In genomic region chr19:40443930-40444180, GRCh38 we compare ENCODE assay signal across 8 cellular contexts. TPM values are rescaled to one million over a fixed set of nuclear protein-coding genes. Genes with fewer than 3 reads are reported as not detected.
A peak's percentile ranks its signal among the peaks of the same experiment; 100 is the strongest.
DNase-seq lines count a peak whose midpoint lies in the region; ATAC-seq, FAIRE-seq and TF ChIP-seq lines count a peak whose summit lies in the region.

No MANE protein-coding gene starts in this region.

- H4K5ac ChIP-seq in H1 (ENCODE audit: insufficient read length, low read depth, low read length), result peak overlapping the region; percentile 98

- H3K4me1 ChIP-seq in cardiac muscle cell (ENCODE audit: low read depth) (peaks cover 11% of the 10 kb centered on the region), PC-3 (ENCODE audit: insufficient read depth, low read length) (peaks cover 12% of the 10 kb centered on the region; the same call in 1 of the 2 replicates), H1 (replicated peaks in 1 of 4; ENCODE audit: control insufficient read depth in 3 of 4, insufficient read depth in 4 of 4, low read length in 3 of 4) (peaks cover 3 to 9% (median 7%) of the 10 kb centered on the region in 4 experiments; a peak in 6 of 7 replicates)

- H3K23me2 ChIP-seq in H1 (ENCODE audit: low read depth, low read length), result peaks cover 7% of the 10 kb centered on the region; the same call in 1 of the 2 replicates

- H3K4me2 ChIP-seq in PC-3 (ENCODE audit: low read length) (peak overlapping the region; percentile 97), H1 (ENCODE audit: insufficient read depth in 1 of 2, low read depth in 2 of 2, low read length in 2 of 2) (peak overlapping the region; percentile 57 to 71)

- H3K79me1 ChIP-seq in H1 (ENCODE audit: low read depth, low read length), result no peaks in the 10 kb centered on the region; the same call in 1 of the 2 replicates

- H3K9me2 ChIP-seq in PC-3 (replicated peaks; ENCODE audit: low read length), result no peaks in the 10 kb centered on the region

- H3K4ac ChIP-seq in H1 (replicated peaks; ENCODE audit: insufficient read length, low read depth, low read length), result peak overlapping the region; percentile 87

- H3K23ac ChIP-seq in H1 (ENCODE audit: insufficient read length), result no peak overlapping the region

- DNase-seq in cardiac muscle cell (ENCODE audit: low read depth in 1 of 2, low spot score in 1 of 2) (no peak), cardiac septum (ENCODE audit: low spot score) (no peak), PC-3 (no peak), H1 (ENCODE audit: low read depth in 1 of 2, low spot score in 2 of 2) (no peak), NCI-H187 (lab: John Stamatoyannopoulos, UW) (no peak), NCI-H510A treated with DMSO at 0.1 percent for 48 hours (lab: John Stamatoyannopoulos, UW) (no peak)
- DNase-seq in natural killer cell treated with Interleukin-12 subunit alpha and Interleukin-12 subunit beta and Interleukin-15 and Interleukin-18, amount 100 ng/mL, for 72 hours (ENCODE audit: low spot score), result no peak

- H4K20me1 ChIP-seq in PC-3 (ENCODE audit: low read length) (peaks cover 9% of the 10 kb centered on the region; the same call in 1 of the 2 replicates), H1 (replicated peaks in 1 of 2; ENCODE audit: control insufficient read depth in 1 of 2, insufficient read depth in 2 of 2, low read length in 2 of 2) (peaks cover 0 to 5% of the 10 kb centered on the region in 2 experiments)

- H2BK5ac ChIP-seq in H1 (ENCODE audit: low read depth, low read length), result peak overlapping the region; percentile 95

- peak overlapping the region; percentile 52 for H4K91ac ChIP-seq in H1 (replicated peaks; ENCODE audit: insufficient read length, low read length)

- TF ChIP-seq EP300 in H1 (IDR thresholded peaks at IDR 0.05; ENCODE audit: borderline replicate concordance in 1 of 2, low read depth in 2 of 2, low read length in 2 of 2), result no peak

- H3F3A ChIP-seq in PC-3 (ENCODE audit: low read length, unreplicated experiment), result no peaks in the 10 kb centered on the region

- POLR2A ChIA-PET in PC-3 (lab: Charles Lee; ENCODE audit: unreplicated experiment) (no interaction called here), H1 (lab: Charles Lee; ENCODE audit: partially characterized antibody) (interaction anchor here (0.7 to 4.4 kb wide), 16 partner anchors 10 to 131 kb away, joined by 3 to 40 read pairs (median 11); partner anchors contain the start of genes BLVRB, PRX, SERTAD1 and SPTBN4)

- no peak overlapping the region for H3K14ac ChIP-seq in H1 (ENCODE audit: insufficient read length)

- no peaks in the 10 kb centered on the region for H3K9me3 Mint-ChIP-seq in natural killer cell treated with Interleukin-12 subunit alpha and Interleukin-12 subunit beta and Interleukin-15 and Interleukin-18, amount 100 ng/mL, for 72 hours

- CTCF ChIA-PET in PC-3 (lab: Charles Lee) (interaction anchor here (1.0 to 1.6 kb wide), 2 partner anchors 23 kb away, joined by 3 to 4 read pairs; no protein-coding TSS in a partner anchor), H1 (lab: Charles Lee; ENCODE audit: partially characterized antibody) (interaction anchor here (1.2 to 2.1 kb wide), 4 partner anchors 20 to 139 kb away, joined by 3 to 13 read pairs (median 10); partner anchors contain the start of gene BLVRB)

- H3K27me3 ChIP-seq in cardiac muscle cell (no peaks in the 10 kb centered on the region), PC-3 (ENCODE audit: low read length) (no peaks in the 10 kb centered on the region), H1 (replicated peaks in 1 of 4; ENCODE audit: control insufficient read depth in 3 of 4, extremely low read depth in 1 of 4, insufficient read depth in 3 of 4, low read length in 3 of 4) (no peaks in the 10 kb centered on the region)

- H2BK12ac ChIP-seq in H1 (ENCODE audit: low read depth, low read length), result 0 out of 2 replicates have a peak overlapping the region, but pooled peaks have one; percentile 68

- peak overlapping the region; percentile 99 for H2AFZ ChIP-seq in PC-3 (ENCODE audit: low read length)
- H2AFZ ChIP-seq in H1 (ENCODE audit: low read length), result no peak overlapping the region

- peak overlapping the region; percentile 93 for H3K4me3 ChIP-seq in cardiac muscle cell
- H3K4me3 ChIP-seq in PC-3 (ENCODE audit: low read length), result peak overlapping the region; percentile 97
- H3K4me3 ChIP-seq in H1 (ENCODE audit: extremely low read depth in 1 of 4, insufficient read depth in 2 of 4, low read depth in 3 of 4, low read length in 4 of 4), result peak overlapping the region; percentile 97 to 99 (median 98)

- peak overlapping the region; percentile 94 for H3K56ac ChIP-seq in H1 (replicated peaks; ENCODE audit: insufficient read length, low read depth, low read length)

- FAIRE-seq in H1 (lab: Jason Lieb, UNC), result no peak

- BruUV-seq in PC-3 (replicated peaks; lab: Mats Ljungman, UMichigan), result no TSS peak

- WGBS in H1 (ENCODE audit: extremely low coverage in 1 of 2, insufficient coverage in 1 of 2, insufficient read length in 1 of 2, insufficient replicate concordance in 2 of 2, low coverage in 1 of 2, low lambda C conversion rate in 2 of 2, missing lambda C conversion rate in 1 of 2), 2 experiments, result 0% methylated on average over 3 of the region's 9 CpGs; no CpG with 5 or more reads in 1 of the 2 experiments

- ATAC-seq in PC-3 (peak; percentile 1; the same call in 1 of the 2 replicates), HG03095 (IDR thresholded peaks at IDR 0.05; ENCODE audit: unreplicated experiment) (no peak)
- peak; percentile 0 to 1 for ATAC-seq in natural killer cell treated with Interleukin-12 subunit alpha and Interleukin-12 subunit beta and Interleukin-15 and Interleukin-18, amount 100 ng/mL, for 72 hours

- H3K18ac ChIP-seq in H1 (ENCODE audit: extremely low read depth, low read length), result peak overlapping the region; percentile 95

- 0 out of 2 replicates have a peak overlapping the region, but pooled peaks have one; percentile 77 for H2AK5ac ChIP-seq in H1 (ENCODE audit: low read depth, low read length)

- H3K9ac ChIP-seq in PC-3 (ENCODE audit: low read length) (peak overlapping the region; percentile 89), H1 (replicated peaks in 1 of 4; ENCODE audit: extremely low read depth in 1 of 4, low read depth in 3 of 4, low read length in 3 of 4) (peak overlapping the region; percentile 65 to 96 (median 88))

- peaks cover 31% of the 10 kb centered on the region for H3K79me2 ChIP-seq in PC-3 (ENCODE audit: low read length)
- peaks cover 0 to 23% of the 10 kb centered on the region in 2 experiments; a peak in 2 of 4 replicates for H3K79me2 ChIP-seq in H1 (ENCODE audit: control insufficient read depth in 1 of 2, insufficient read depth in 2 of 2, low read length in 2 of 2)

- H2BK15ac ChIP-seq in H1 (ENCODE audit: low read length), result no peak overlapping the region

- H3K4me1 Mint-ChIP-seq in natural killer cell treated with Interleukin-12 subunit alpha and Interleukin-12 subunit beta and Interleukin-15 and Interleukin-18, amount 100 ng/mL, for 72 hours (ENCODE audit: low read depth in 2 of 2), result peaks cover 12 to 22% of the 10 kb centered on the region in 2 donors

- intact Hi-C loops in cardiac septum (cut with DNase I) (loop anchor here (1.0 to 10.0 kb wide), 5 partner anchors 19 to 271 kb away; partner anchors contain the start of genes COQ8B, ITPKC, LTBP4 and SERTAD1), PC-3 (cut with micrococcal nuclease) (loop anchor here (2.0 kb wide), 1 partner anchor 23 kb away; no protein-coding TSS in a partner anchor)

- H3K27ac ChIP-seq in cardiac muscle cell (peak overlapping the region; percentile 93), PC-3 (ENCODE audit: low read length) (peak overlapping the region; percentile 68), H1 (ENCODE audit: low read depth, low read length) (peak overlapping the region; percentile 82)

- no peaks in the 10 kb centered on the region for H3K9me3 ChIP-seq in cardiac muscle cell (ENCODE audit: low read depth)
- H3K9me3 ChIP-seq in PC-3 (ENCODE audit: low read length), result no peaks in the 10 kb centered on the region
- no peaks in the 10 kb centered on the region for H3K9me3 ChIP-seq in H1 (ENCODE audit: insufficient read depth in 2 of 2, low read depth in 1 of 2, low read length in 1 of 2)

- peak overlapping the region; percentile 99 for H3K4me3 Mint-ChIP-seq in natural killer cell treated with Interleukin-12 subunit alpha and Interleukin-12 subunit beta and Interleukin-15 and Interleukin-18, amount 100 ng/mL, for 72 hours

- no peak for TF ChIP-seq CTCF in cardiac muscle cell (IDR thresholded peaks at IDR 0.05; ENCODE audit: low read depth, low read length)
- no peak for TF ChIP-seq CTCF in PC-3 (conservative IDR thresholded peaks at IDR 0.05; ENCODE audit: low read depth, low read length)
- TF ChIP-seq CTCF in H1 (IDR thresholded peaks at IDR 0.05; ENCODE audit: control extremely low read depth in 1 of 3, insufficient read depth in 1 of 3, low read depth in 1 of 3, low read length in 3 of 3), result no peak

- no peak for TF ChIP-seq POLR2A in H1 (IDR thresholded peaks at IDR 0.05; ENCODE audit: control extremely low read depth in 1 of 2, low read depth in 2 of 2, low read length in 2 of 2)

- peaks cover 5% of the 10 kb centered on the region for H3K36me3 Mint-ChIP-seq in natural killer cell treated with Interleukin-12 subunit alpha and Interleukin-12 subunit beta and Interleukin-15 and Interleukin-18, amount 100 ng/mL, for 72 hours

- H4K8ac ChIP-seq in H1 (ENCODE audit: extremely low read depth, insufficient read depth, low read length), result peak overlapping the region; percentile 64; the same call in 1 of the 2 replicates

- H3K36me3 ChIP-seq in cardiac muscle cell (peaks cover 20% of the 10 kb centered on the region), PC-3 (ENCODE audit: low read depth, low read length) (peaks cover 12% of the 10 kb centered on the region; the same call in 1 of the 2 replicates), H1 (ENCODE audit: control insufficient read depth in 2 of 4, insufficient read depth in 4 of 4, low read length in 3 of 4) (peaks cover 9 to 17% (median 11%) of the 10 kb centered on the region in 4 experiments; a peak in 6 of 8 replicates)

- no peaks in the 10 kb centered on the region for H3K27me3 Mint-ChIP-seq in natural killer cell treated with Interleukin-12 subunit alpha and Interleukin-12 subunit beta and Interleukin-15 and Interleukin-18, amount 100 ng/mL, for 72 hours

- peak overlapping the region; percentile 47 for H2BK120ac ChIP-seq in H1 (replicated peaks; ENCODE audit: low read depth, low read length)

- H3K27ac Mint-ChIP-seq in natural killer cell treated with Interleukin-12 subunit alpha and Interleukin-12 subunit beta and Interleukin-15 and Interleukin-18, amount 100 ng/mL, for 72 hours, result peak overlapping the region; percentile 85 to 90

- no peak overlapping the region for H2BK20ac ChIP-seq in H1 (ENCODE audit: low read length)

- TF ChIP-seq RAD21 in H1 (IDR thresholded peaks at IDR 0.05 in 1 of 2, conservative IDR thresholded peaks at IDR 0.05 in 1 of 2; ENCODE audit: low read depth in 2 of 2, low read length in 2 of 2), result no peak

RNA-seq across cellular contexts. Expression of gene SERTAD3, which starts 0.3 kb away (rescaled TPM):
- total RNA-seq in cardiac muscle cell (44.4 and 58.6 TPM in 2 replicates), cardiac septum (33.9 TPM), PC-3 (2014; rRNA removed) (7.9 and 12.9 TPM in 2 replicates)
- polyA plus RNA-seq in cardiac muscle cell (66.2 and 73.8 TPM in 2 replicates), H1 (2011; rRNA removed) (15.1 and 23.5 TPM in 2 replicates)
- 32.1 and 33.4 TPM in 2 replicates for total RNA-seq in H1 (2021; fragmentation: NEBNext Ultra II Directional; extraction: Animal tissue kit (Norgen Biotek cat#: 25700))
- polyA plus RNA-seq in H1 (2011; cell fraction: cytosol; rRNA removed), result 14.4 TPM
- 17.5 TPM for polyA plus RNA-seq in H1 (2011; cell fraction: nucleus; rRNA removed)
- 19.0 to 27.4 TPM (median 21.0 TPM) in 4 replicates for polyA plus RNA-seq in H1 (2012, experiment 1 of 2)
- polyA plus RNA-seq in H1 (2012, experiment 2 of 2), result 29.2 TPM
- polyA plus RNA-seq in H1 (2013, experiment 1 of 2), result 11.0 TPM
- 10.4 TPM for polyA plus RNA-seq in H1 (2013, experiment 2 of 2)
- polyA minus RNA-seq in H1 (2011; rRNA and poly(A)+ RNA removed), result 18.8 and 25.3 TPM in 2 replicates
- 34.3 TPM for polyA minus RNA-seq in H1 (2011; cell fraction: cytosol; rRNA and poly(A)+ RNA removed)
- 11.6 TPM for polyA minus RNA-seq in H1 (2011; cell fraction: nucleus; rRNA and poly(A)+ RNA removed)
- 10 to 100 TPM; 12.8 to 13.2 TPM for total RNA-seq in natural killer cell treated with Interleukin-12 subunit alpha and Interleukin-12 subunit beta and Interleukin-15 and Interleukin-18, amount 100 ng/mL, for 72 hours

RNA-seq across cellular contexts. Expression of gene SERTAD1, which starts 18.1 kb away (rescaled TPM):
- total RNA-seq in cardiac muscle cell (14.4 and 18.8 TPM in 2 replicates), cardiac septum (16.7 TPM), PC-3 (2014; rRNA removed) (16.1 and 16.8 TPM in 2 replicates)
- polyA plus RNA-seq in cardiac muscle cell (18.2 and 19.5 TPM in 2 replicates), H1 (2011; rRNA removed) (6.6 and 8.0 TPM in 2 replicates)
- 4.9 and 5.4 TPM in 2 replicates for total RNA-seq in H1 (2021; fragmentation: NEBNext Ultra II Directional; extraction: Animal tissue kit (Norgen Biotek cat#: 25700))
- polyA plus RNA-seq in H1 (2011; cell fraction: cytosol; rRNA removed), result 5.9 TPM
- polyA plus RNA-seq in H1 (2011; cell fraction: nucleus; rRNA removed), result 5.4 TPM
- polyA plus RNA-seq in H1 (2012, experiment 1 of 2), result 3.8 to 5.5 TPM (median 4.9 TPM) in 4 replicates
- 6.4 TPM for polyA plus RNA-seq in H1 (2012, experiment 2 of 2)
- 3.4 TPM for polyA plus RNA-seq in H1 (2013, experiment 1 of 2)
- polyA plus RNA-seq in H1 (2013, experiment 2 of 2), result 3.1 TPM
- polyA minus RNA-seq in H1 (2011; rRNA and poly(A)+ RNA removed), result 1.3 and 2.1 TPM in 2 replicates
- polyA minus RNA-seq in H1 (2011; cell fraction: cytosol; rRNA and poly(A)+ RNA removed), result 2.4 TPM
- polyA minus RNA-seq in H1 (2011; cell fraction: nucleus; rRNA and poly(A)+ RNA removed), result 2.6 TPM
- total RNA-seq in natural killer cell treated with Interleukin-12 subunit alpha and Interleukin-12 subunit beta and Interleukin-15 and Interleukin-18, amount 100 ng/mL, for 72 hours, result 10 to 100 TPM; 11.2 to 21.5 TPM

RNA-seq across cellular contexts. Expression of gene BLVRB, which starts 21.7 kb away (rescaled TPM):
- total RNA-seq in cardiac muscle cell, result 56.7 and 93.8 TPM in 2 replicates
- polyA plus RNA-seq in cardiac muscle cell, result 61.5 and 77.0 TPM in 2 replicates
- 81.6 TPM for total RNA-seq in cardiac septum
- 196 and 246 TPM in 2 replicates for total RNA-seq in PC-3 (2014; rRNA removed)
- total RNA-seq in H1 (2021; fragmentation: NEBNext Ultra II Directional; extraction: Animal tissue kit (Norgen Biotek cat#: 25700)), result 28.7 and 32.3 TPM in 2 replicates
- polyA plus RNA-seq in H1 (2011; rRNA removed), result 182 and 196 TPM in 2 replicates
- 134 TPM for polyA plus RNA-seq in H1 (2011; cell fraction: cytosol; rRNA removed)
- polyA plus RNA-seq in H1 (2011; cell fraction: nucleus; rRNA removed), result 82.5 TPM
- polyA plus RNA-seq in H1 (2012, experiment 1 of 2), result 36.4 to 73.2 TPM (median 66.2 TPM) in 4 replicates
- polyA plus RNA-seq in H1 (2012, experiment 2 of 2), result 60.9 TPM
- 43.5 TPM for polyA plus RNA-seq in H1 (2013, experiment 1 of 2)
- 41.3 TPM for polyA plus RNA-seq in H1 (2013, experiment 2 of 2)
- polyA minus RNA-seq in H1 (2011; rRNA and poly(A)+ RNA removed), result 37.7 and 38.8 TPM in 2 replicates
- polyA minus RNA-seq in H1 (2011; cell fraction: cytosol; rRNA and poly(A)+ RNA removed), result 41.1 TPM
- polyA minus RNA-seq in H1 (2011; cell fraction: nucleus; rRNA and poly(A)+ RNA removed), result 29.0 TPM
- total RNA-seq in natural killer cell treated with Interleukin-12 subunit alpha and Interleukin-12 subunit beta and Interleukin-15 and Interleukin-18, amount 100 ng/mL, for 72 hours, result 1 to 10 TPM; 4.6 to 5.3 TPM

RNA-seq across cellular contexts. Expression of gene SPTBN4, which starts 22.9 kb away (rescaled TPM):
- total RNA-seq in cardiac muscle cell (2.3 and 5.5 TPM in 2 replicates), cardiac septum (5.1 TPM), PC-3 (2014; rRNA removed) (0.81 and 1.9 TPM in 2 replicates)
- polyA plus RNA-seq in cardiac muscle cell (0.32 and 4.6 TPM in 2 replicates), H1 (2011; rRNA removed) (3.0 and 4.7 TPM in 2 replicates)
- 1.9 and 3.4 TPM in 2 replicates for total RNA-seq in H1 (2021; fragmentation: NEBNext Ultra II Directional; extraction: Animal tissue kit (Norgen Biotek cat#: 25700))
- polyA plus RNA-seq in H1 (2011; cell fraction: cytosol; rRNA removed), result 5.7 TPM
- polyA plus RNA-seq in H1 (2011; cell fraction: nucleus; rRNA removed), result 6.7 TPM
- polyA plus RNA-seq in H1 (2012, experiment 1 of 2), result 3.3 to 7.4 TPM (median 5.5 TPM) in 4 replicates
- polyA plus RNA-seq in H1 (2012, experiment 2 of 2), result 2.0 TPM
- 2.4 TPM for polyA plus RNA-seq in H1 (2013, experiment 1 of 2)
- 1.8 TPM for polyA plus RNA-seq in H1 (2013, experiment 2 of 2)
- polyA minus RNA-seq in H1 (2011; rRNA and poly(A)+ RNA removed), result 1.3 and 2.0 TPM in 2 replicates
- 1.8 TPM for polyA minus RNA-seq in H1 (2011; cell fraction: cytosol; rRNA and poly(A)+ RNA removed)
- 1.6 TPM for polyA minus RNA-seq in H1 (2011; cell fraction: nucleus; rRNA and poly(A)+ RNA removed)
- not detected for total RNA-seq in natural killer cell treated with Interleukin-12 subunit alpha and Interleukin-12 subunit beta and Interleukin-15 and Interleukin-18, amount 100 ng/mL, for 72 hours

RNA-seq across cellular contexts. Expression of gene PRX, which starts 30.7 kb away (rescaled TPM):
- total RNA-seq in cardiac muscle cell (4.3 and 9.1 TPM in 2 replicates), cardiac septum (3.5 TPM), PC-3 (2014; rRNA removed) (2.2 and 2.7 TPM in 2 replicates)
- polyA plus RNA-seq in cardiac muscle cell (2.3 and 4.1 TPM in 2 replicates), H1 (2011; rRNA removed) (2.8 and 3.8 TPM in 2 replicates)
- total RNA-seq in H1 (2021; fragmentation: NEBNext Ultra II Directional; extraction: Animal tissue kit (Norgen Biotek cat#: 25700)), result 5.8 and 6.0 TPM in 2 replicates
- 5.0 TPM for polyA plus RNA-seq in H1 (2011; cell fraction: cytosol; rRNA removed)
- 5.2 TPM for polyA plus RNA-seq in H1 (2011; cell fraction: nucleus; rRNA removed)
- 5.4 to 9.9 TPM (median 8.0 TPM) in 4 replicates for polyA plus RNA-seq in H1 (2012, experiment 1 of 2)
- polyA plus RNA-seq in H1 (2012, experiment 2 of 2), result 4.6 TPM
- polyA plus RNA-seq in H1 (2013, experiment 1 of 2), result 2.8 TPM
- 2.9 TPM for polyA plus RNA-seq in H1 (2013, experiment 2 of 2)
- 1.9 and 2.1 TPM in 2 replicates for polyA minus RNA-seq in H1 (2011; rRNA and poly(A)+ RNA removed)
- polyA minus RNA-seq in H1 (2011; cell fraction: cytosol; rRNA and poly(A)+ RNA removed), result 1.7 TPM
- 4.2 TPM for polyA minus RNA-seq in H1 (2011; cell fraction: nucleus; rRNA and poly(A)+ RNA removed)
- total RNA-seq in natural killer cell treated with Interleukin-12 subunit alpha and Interleukin-12 subunit beta and Interleukin-15 and Interleukin-18, amount 100 ng/mL, for 72 hours, result under 1 TPM; 0.48 to 0.78 TPM
